In genomic region chr4:16140520-16141249, GRCh38 we compare ENCODE assay signal across 11 cellular contexts. TPM values are rescaled to one million over a fixed set of nuclear protein-coding genes. Genes with fewer than 3 reads are reported as not detected.
DNase-seq lines count a peak whose midpoint lies in the region; ATAC-seq and TF ChIP-seq lines count a peak whose summit lies in the region.
"Had no signal": no experiment of that assay in that cellular context is flagged by ENCODE, and none has a peak within 500 bp of the region (broad histone marks: within the 10 kb centered on the region; RNA-seq: fewer than 3 reads in every experiment).

No MANE protein-coding gene starts in this region.

- DNase-seq in AG04449 (ENCODE audit: low read depth, low spot score): peak; percentile 91
- DNase-seq in HS-27A (ENCODE audit: low read depth): peak; percentile 89
- peak; percentile 100 for DNase-seq in astrocyte of the hippocampus (ENCODE audit: low read depth, low spot score)
- DNase-seq in left colon: peak; percentile 75 to 80
- DNase-seq in effector CD4-positive, alpha-beta T cell: no peak
- no peak for DNase-seq in activated T-cell treated with anti-CD3 and anti-CD28 coated beads, Interleukin-2, amount 50 U/mL, for 1 hour
- DNase-seq: activated naive CD8-positive, alpha-beta T cell treated with anti-CD3 and anti-CD28 coated beads, Interleukin-2, amount 10 ng/mL, durations not matched to agents 7 days and 5 days; CD4-positive, alpha-beta T cell; left cardiac atrium had no signal

- no peak overlapping the region for H3K4me3 ChIP-seq in AG04449 (ENCODE audit: low read depth, low read length)

- CTCF ChIA-PET in AG04449 (lab: Yijun Ruan, JAX): no interaction called here

- POLR2A ChIA-PET in AG04449 (lab: Yijun Ruan, JAX): no interaction called here

- TF ChIP-seq CTCF in AG04449 (IDR thresholded peaks at IDR 0.05; ENCODE audit: insufficient read depth, low read length, missing control alignments): no peak

- ATAC-seq in left colon (peak; percentile 76), HG03521 (IDR thresholded peaks at IDR 0.05; ENCODE audit: unreplicated experiment) (no peak), HG03460 (IDR thresholded peaks at IDR 0.05; ENCODE audit: unreplicated experiment) (no peak)

- intact Hi-C loops in left colon (cut with DNase I, micrococcal nuclease): no loop called here

RNA-seq across cellular contexts. Expression of gene PROM1, which starts 56.9 kb away (rescaled TPM):
- total RNA-seq in left colon: 100 to 1,000 TPM in 1 of 2 donors, 10 to 100 TPM in 1; 84.1 to 121 TPM
- total RNA-seq: activated naive CD8-positive, alpha-beta T cell treated with anti-CD3 and anti-CD28 coated beads, Interleukin-2, amount 10 ng/mL, durations not matched to agents 7 days and 5 days; CD4-positive, alpha-beta T cell had no signal

Comparison
In these comparisons a context has a peak if more than half of its experiments do, and no peak if none do; other contexts are left out.
1. DNase-seq: peak in AG04449 (single experiment), HS-27A (single experiment), astrocyte of the hippocampus (single experiment) and left colon (2 of 2); none in effector CD4-positive, alpha-beta T cell (single experiment) and activated T-cell treated with anti-CD3 and anti-CD28 coated beads, Interleukin-2, amount 50 U/mL, for 1 hour (single experiment).